ENCODE assay signal across 1 cellular context in the genomic region with DNA sequence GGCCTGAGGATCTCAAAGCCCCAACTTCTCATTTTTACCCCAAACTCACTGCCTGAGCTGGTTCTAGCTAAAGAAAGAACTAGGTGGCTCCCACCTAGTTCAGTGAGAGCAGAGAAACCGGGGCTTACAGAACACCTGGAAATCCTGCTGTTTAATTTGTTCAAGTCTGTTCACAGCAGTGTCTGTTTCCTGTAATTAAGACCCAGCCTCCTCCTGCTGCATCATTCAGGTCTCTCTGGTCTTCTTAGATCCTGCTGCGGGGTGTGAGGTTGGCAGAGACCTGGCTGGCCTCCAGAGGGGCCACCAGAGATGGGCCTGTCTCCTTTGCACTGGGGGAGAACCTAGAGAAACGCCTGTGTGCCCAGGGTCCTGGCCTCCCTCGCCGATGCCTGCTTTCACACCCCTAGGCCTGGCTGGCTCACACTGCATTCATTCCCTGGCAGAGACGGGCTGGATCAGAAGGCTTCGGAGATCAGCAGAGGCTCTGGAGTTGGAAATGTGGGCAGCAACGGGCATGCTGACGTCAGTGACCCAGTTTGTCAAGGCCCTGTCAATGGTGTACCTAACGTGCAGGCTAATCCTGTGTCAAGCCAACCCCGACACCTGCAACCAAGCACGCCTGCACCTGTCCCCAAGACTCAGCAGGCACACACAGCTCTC.
TF ChIP-seq lines count a peak whose summit lies in the region.

No MANE protein-coding gene starts in this region.

TF ChIP-seq in IMR-90, 13 proteins besides CTCF, POLR2A, EP300 and RAD21:
- TF ChIP-seq CEBPB (IDR thresholded peaks at IDR 0.05; ENCODE audit: low read depth, low read length): no peak
- no peak for TF ChIP-seq BHLHE40 (IDR thresholded peaks at IDR 0.05; ENCODE audit: low read depth, low read length)
- no peak for TF ChIP-seq NFE2L2 (IDR thresholded peaks at IDR 0.05; ENCODE audit: low read depth, low read length)
- TF ChIP-seq MXI1 (IDR thresholded peaks at IDR 0.05; ENCODE audit: borderline replicate concordance, low read depth, low read length): no peak
- no peak for TF ChIP-seq CHD1 (IDR thresholded peaks at IDR 0.05; ENCODE audit: low read depth, low read length)
- TF ChIP-seq SMC3 (IDR thresholded peaks at IDR 0.05; ENCODE audit: low read depth, low read length): no peak
- TF ChIP-seq RFX5 (IDR thresholded peaks at IDR 0.05; ENCODE audit: low read depth, low read length): no peak
- TF ChIP-seq, protein P1, sequence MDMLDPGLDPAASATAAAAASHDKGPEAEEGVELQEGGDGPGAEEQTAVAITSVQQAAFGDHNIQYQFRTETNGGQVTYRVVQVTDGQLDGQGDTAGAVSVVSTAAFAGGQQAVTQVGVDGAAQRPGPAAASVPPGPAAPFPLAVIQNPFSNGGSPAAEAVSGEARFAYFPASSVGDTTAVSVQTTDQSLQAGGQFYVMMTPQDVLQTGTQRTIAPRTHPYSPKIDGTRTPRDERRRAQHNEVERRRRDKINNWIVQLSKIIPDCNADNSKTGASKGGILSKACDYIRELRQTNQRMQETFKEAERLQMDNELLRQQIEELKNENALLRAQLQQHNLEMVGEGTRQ (IDR thresholded peaks at IDR 0.05; ENCODE audit: low read depth, low read length): no peak
- no peak for TF ChIP-seq FOS (IDR thresholded peaks at IDR 0.05; ENCODE audit: low read depth, low read length)
- no peak for TF ChIP-seq RCOR1 (IDR thresholded peaks at IDR 0.05; ENCODE audit: insufficient replicate concordance, low read length)
